In genomic region chr7:25545125-25546008, GRCh38 we compare ENCODE assay signal across 28 cellular contexts.
A peak's percentile ranks its signal among the peaks of the same experiment; 100 is the strongest.
DNase-seq lines count a peak whose midpoint lies in the region; ATAC-seq and TF ChIP-seq lines count a peak whose summit lies in the region.
"Had no signal": no experiment of that assay in that cellular context is flagged by ENCODE, and none has a peak within 500 bp of the region (broad histone marks: within the 10 kb centered on the region; RNA-seq: fewer than 3 reads in every experiment).

No MANE protein-coding gene starts in this region.

- CTCF ChIA-PET in Caco-2 (lab: Charles Lee): no interaction called here

- POLR2A ChIA-PET in Caco-2 (lab: Charles Lee): no interaction called here

- WGBS in gastroesophageal sphincter (ENCODE audit: low coverage in 1 of 2), 2 donors: 56 to 64% methylated on average over 2 to 5 of the region's 7 CpGs

- TF ChIP-seq POLR2A in gastroesophageal sphincter (IDR thresholded peaks at IDR 0.05): no peak

- ATAC-seq in SK-N-SH treated with all-trans-retinoic acid at 6 μM for 48 hours (no peak), gastroesophageal sphincter (peak; percentile 70), left lung (peak; percentile 27), upper lobe of right lung (peak; percentile 23)
- ATAC-seq: activated CD8-positive, alpha-beta memory T cell treated with anti-CD3 and anti-CD28 coated beads, Interleukin-2, amount 10 ng/mL, durations not matched to agents 7 days and 5 days; effector memory CD8-positive, alpha-beta T cell; mucosa of descending colon; natural killer cell treated with Interleukin-12 subunit alpha and Interleukin-12 subunit beta and Interleukin-15 and Interleukin-18, amount 100 ng/mL, for 72 hours had no signal

- H3K4me1 ChIP-seq in gastroesophageal sphincter (peaks cover 0 to 7% (median 0%) of the 10 kb centered on the region in 3 donors), left lung (no peaks in the 10 kb centered on the region), upper lobe of right lung (no peaks in the 10 kb centered on the region), Caco-2 (no peaks in the 10 kb centered on the region)
- H3K4me1 ChIP-seq: BLaER1 treated with 17β-estradiol and CSF1 and Interleukin-3, amounts not matched to agents 10 nM and 100 nM; pancreas had no signal

- H3K36me3 ChIP-seq in gastroesophageal sphincter (no peaks in the 10 kb centered on the region), left lung (no peaks in the 10 kb centered on the region), upper lobe of right lung (no peaks in the 10 kb centered on the region), Caco-2 (ENCODE audit: control insufficient read depth, insufficient read depth, low read length) (no peaks in the 10 kb centered on the region)
- H3K36me3 ChIP-seq: BLaER1 treated with 17β-estradiol and CSF1 and Interleukin-3, amounts not matched to agents 10 nM and 100 nM; pancreas; suprapubic skin had no signal

- BruUV-seq in Caco-2 (replicated peaks; lab: Mats Ljungman, UMichigan): no TSS peak

- no peak overlapping the region for H3K27ac Mint-ChIP-seq in Caco-2 (ENCODE audit: unreplicated experiment)
- H3K27ac Mint-ChIP-seq: activated CD4-positive, alpha-beta T cell treated with anti-CD3 and anti-CD28 coated beads, Interleukin-2, amount 10 ng/mL, durations not matched to agents 7 days and 5 days; activated CD8-positive, alpha-beta memory T cell treated with anti-CD3 and anti-CD28 coated beads, Interleukin-2, amount 10 ng/mL, durations not matched to agents 7 days and 5 days; effector memory CD8-positive, alpha-beta T cell; natural killer cell treated with Interleukin-12 subunit alpha and Interleukin-12 subunit beta and Interleukin-15 and Interleukin-18, amount 100 ng/mL, for 72 hours had no signal

- H3K36me3 Mint-ChIP-seq in Caco-2 (ENCODE audit: insufficient read depth, unreplicated experiment): no peaks in the 10 kb centered on the region
- H3K36me3 Mint-ChIP-seq: activated CD8-positive, alpha-beta memory T cell treated with anti-CD3 and anti-CD28 coated beads, Interleukin-2, amount 10 ng/mL, durations not matched to agents 7 days and 5 days; natural killer cell treated with Interleukin-12 subunit alpha and Interleukin-12 subunit beta and Interleukin-15 and Interleukin-18, amount 100 ng/mL, for 72 hours had no signal

- no peak overlapping the region for H3K4me3 Mint-ChIP-seq in Caco-2 (ENCODE audit: unreplicated experiment)
- H3K4me3 Mint-ChIP-seq: activated CD4-positive, alpha-beta T cell treated with anti-CD3 and anti-CD28 coated beads, Interleukin-2, amount 10 ng/mL, durations not matched to agents 7 days and 5 days; activated CD8-positive, alpha-beta memory T cell treated with anti-CD3 and anti-CD28 coated beads, Interleukin-2, amount 10 ng/mL, durations not matched to agents 7 days and 5 days; activated T-cell treated with anti-CD3 and anti-CD28 coated beads, Interleukin-2, amount 50 U/mL, for 4 hours; central memory CD8-positive, alpha-beta T cell; effector memory CD8-positive, alpha-beta T cell; natural killer cell treated with Interleukin-12 subunit alpha and Interleukin-12 subunit beta and Interleukin-15 and Interleukin-18, amount 100 ng/mL, for 72 hours had no signal

- H3K9me3 Mint-ChIP-seq in Caco-2 (ENCODE audit: unreplicated experiment): no peaks in the 10 kb centered on the region
- H3K9me3 Mint-ChIP-seq: activated CD4-positive, alpha-beta T cell treated with anti-CD3 and anti-CD28 coated beads, Interleukin-2, amount 10 ng/mL, durations not matched to agents 7 days and 5 days; activated T-cell treated with anti-CD3 and anti-CD28 coated beads, Interleukin-2, amount 50 U/mL, for 4 hours; central memory CD8-positive, alpha-beta T cell; effector memory CD8-positive, alpha-beta T cell; natural killer cell treated with Interleukin-12 subunit alpha and Interleukin-12 subunit beta and Interleukin-15 and Interleukin-18, amount 100 ng/mL, for 72 hours had no signal

- H3K27ac ChIP-seq in gastroesophageal sphincter: no peak overlapping the region
- H3K27ac ChIP-seq in left lung: no peak overlapping the region
- H3K27ac ChIP-seq in upper lobe of right lung: no peak overlapping the region
- H3K27ac ChIP-seq: BLaER1 treated with 17β-estradiol and CSF1 and Interleukin-3, amounts not matched to agents 10 nM and 100 nM; pancreas; suprapubic skin had no signal

- TF ChIP-seq CTCF in gastroesophageal sphincter (IDR thresholded peaks at IDR 0.05) (no peak), left lung (IDR thresholded peaks at IDR 0.05) (no peak), upper lobe of right lung (IDR thresholded peaks at IDR 0.05) (no peak), Caco-2 (IDR thresholded peaks at IDR 0.05; ENCODE audit: insufficient read depth in 1 of 2, low read depth in 1 of 2, low read length in 1 of 2, severe bottlenecking in 1 of 2, unreplicated experiment in 1 of 2) (no peak)

- H3K9me3 ChIP-seq in gastroesophageal sphincter (no peaks in the 10 kb centered on the region), left lung (no peaks in the 10 kb centered on the region), upper lobe of right lung (no peaks in the 10 kb centered on the region), Caco-2 (no peaks in the 10 kb centered on the region)
- H3K9me3 ChIP-seq: BLaER1 treated with 17β-estradiol and CSF1 and Interleukin-3, amounts not matched to agents 10 nM and 100 nM; mucosa of descending colon; pancreas; suprapubic skin had no signal

- no peak for TF ChIP-seq EP300 in gastroesophageal sphincter (IDR thresholded peaks at IDR 0.05)

- H3K27me3 ChIP-seq in gastroesophageal sphincter (no peaks in the 10 kb centered on the region), left lung (no peaks in the 10 kb centered on the region), upper lobe of right lung (no peaks in the 10 kb centered on the region), Caco-2 (replicated peaks; ENCODE audit: control insufficient read depth, insufficient read depth, low read length) (peaks cover 4% of the 10 kb centered on the region)
- H3K27me3 ChIP-seq: BLaER1 treated with 17β-estradiol and CSF1 and Interleukin-3, amounts not matched to agents 10 nM and 100 nM; pancreas had no signal

- peaks cover 29% of the 10 kb centered on the region for H3K27me3 Mint-ChIP-seq in Caco-2 (ENCODE audit: insufficient read depth, unreplicated experiment)

- no peak overlapping the region for H3K4me3 ChIP-seq in gastroesophageal sphincter
- no peak overlapping the region for H3K4me3 ChIP-seq in left lung
- no peak overlapping the region for H3K4me3 ChIP-seq in upper lobe of right lung
- no peak overlapping the region for H3K4me3 ChIP-seq in Caco-2 (ENCODE audit: low read depth, low read length)
- H3K4me3 ChIP-seq: BLaER1 treated with 17β-estradiol and CSF1 and Interleukin-3, amounts not matched to agents 10 nM and 100 nM; mucosa of descending colon; pancreas; suprapubic skin had no signal

- intact Hi-C loops in left lung (cut with DNase I): no loop called here
- intact Hi-C loops in upper lobe of right lung (cut with DNase I): no loop called here
- intact Hi-C loops in Caco-2 (cut with micrococcal nuclease; ENCODE audit: unreplicated experiment): no loop called here

- H3K4me1 Mint-ChIP-seq in Caco-2 (ENCODE audit: low read depth, unreplicated experiment): peaks cover 6% of the 10 kb centered on the region
- H3K4me1 Mint-ChIP-seq: activated CD8-positive, alpha-beta memory T cell treated with anti-CD3 and anti-CD28 coated beads, Interleukin-2, amount 10 ng/mL, durations not matched to agents 7 days and 5 days; central memory CD8-positive, alpha-beta T cell had no signal

- DNase-seq in left lung (no peak), upper lobe of right lung (no peak), AG08395 (ENCODE audit: low spot score) (no peak), Caco-2 (no peak), NCI-H2107 (lab: John Stamatoyannopoulos, UW) (no peak)
- DNase-seq: activated CD4-positive, alpha-beta T cell treated with anti-CD3 and anti-CD28 coated beads, Interleukin-2, amount 10 ng/mL, durations not matched to agents 7 days and 5 days; activated CD8-positive, alpha-beta memory T cell treated with anti-CD3 and anti-CD28 coated beads, Interleukin-2, amount 10 ng/mL, durations not matched to agents 7 days and 5 days; activated T-cell treated with anti-CD3 and anti-CD28 coated beads, Interleukin-2, amount 50 U/mL, for 4 hours; effector memory CD8-positive, alpha-beta T cell; erythroblast; HCEC 1CT; Kasumi-1; kidney glomerular epithelial cell; mammary epithelial cell; mucosa of descending colon; NCI-H1436; NCI-H2081 treated with DMSO at 0.1 percent for 48 hours; NCI-H345; pancreas; stimulated activated CD4-positive, alpha-beta T cell treated with anti-CD3 and anti-CD28 coated beads, Interleukin-1b, Interleukin-23, amount 100 ng/mL, for 48 hours; stimulated activated naive CD4-positive, alpha-beta T cell treated with Interleukin-2 at 50 U/mL for 16 hours; T1000 had no signal

TF ChIP-seq in SK-N-SH treated with all-trans-retinoic acid at 6 μM for 48 hours, 23 proteins besides CTCF, POLR2A, EP300 and RAD21:
- TF ChIP-seq BACH2 (CRISPR knock-in tag; IDR thresholded peaks at IDR 0.05; ENCODE audit: borderline replicate concordance) (no peak), TCF4 (CRISPR knock-in tag; IDR thresholded peaks at IDR 0.05; ENCODE audit: borderline replicate concordance) (peak; percentile 54; the same call in 1 of the 2 replicates)
TF ChIP-seq in SK-N-SH treated with all-trans-retinoic acid at 6 μM for 48 hours: peak in this region for 1.
